In the genomic region with DNA sequence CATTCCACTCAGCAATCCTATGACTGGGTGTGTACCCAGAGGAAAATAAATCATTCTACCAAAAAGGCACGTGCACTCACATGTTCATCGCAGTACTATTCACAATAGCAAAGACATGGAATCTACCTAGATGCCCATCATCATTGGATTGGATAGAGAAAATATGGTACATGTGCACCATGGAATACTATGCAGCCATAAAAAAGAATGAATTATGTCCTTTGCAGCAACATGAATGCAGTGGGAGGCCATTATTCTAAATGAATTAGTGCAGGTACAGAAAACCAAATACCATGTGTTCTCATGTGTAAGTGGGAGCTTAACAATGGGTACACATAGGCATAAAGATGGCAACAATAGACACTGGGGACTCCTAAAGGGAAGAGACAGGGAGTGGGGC, we compare ENCODE assay signal across 34 cellular contexts. TPM values are rescaled to one million over a fixed set of nuclear protein-coding genes. Genes with fewer than 3 reads are reported as not detected.
"Had no signal": no experiment of that assay in that cellular context is flagged by ENCODE, and none has a peak within 500 bp of the region (broad histone marks: within the 10 kb centered on the region; RNA-seq: fewer than 3 reads in every experiment).

No MANE protein-coding gene starts in this region.

- DNase-seq: MG63, MM.1S, NCI-H1048, NCI-H1092, NCI-H1092 treated with DMSO at 0.1 percent for 48 hours, NCI-H1105, NCI-H1105 treated with DMSO at 0.1 percent for 48 hours, NCI-H1417, NCI-H1417 treated with DMSO at 0.1 percent for 48 hours, NCI-H1436, NCI-H1436 treated with DMSO at 0.1 percent for 48 hours, NCI-H146, NCI-H1694, NCI-H1694 treated with DMSO at 0.1 percent for 48 hours, NCI-H187, NCI-H187 treated with DMSO at 0.1 percent for 48 hours, NCI-H1930, NCI-H2029, NCI-H2029 treated with DMSO at 0.1 percent for 48 hours, NCI-H2081, NCI-H2081 treated with DMSO at 0.1 percent for 48 hours, NCI-H2107, NCI-H2171, NCI-H2171 treated with DMSO at 0.1 percent for 48 hours, NCI-H2227 treated with DMSO at 0.1 percent for 48 hours, NCI-H345, NCI-H446, NCI-H446 treated with DMSO at 0.1 percent for 48 hours, NCI-H510A, NCI-H510A treated with DMSO at 0.1 percent for 48 hours, NCI-H524, NCI-H524 treated with DMSO at 0.1 percent for 48 hours, NCI-H526 had no signal

- H3K36me3 ChIP-seq: MG63 had no signal

- H3K4me3 ChIP-seq: MG63 had no signal

- H3K9me3 ChIP-seq: MG63 had no signal

RNA-seq across cellular contexts. Expression of a gene that starts 39.9 kb away (rescaled TPM):
- total RNA-seq: LHCN-M2 had no signal
